In genomic region chr18:658947-659533, GRCh38 we compare ENCODE assay signal across 1 cellular context.
TF ChIP-seq lines count a peak whose summit lies in the region.

No MANE protein-coding gene starts in this region.

TF ChIP-seq in GM12878, 131 proteins besides CTCF, POLR2A, EP300 and RAD21:
- TF ChIP-seq BACH1 (IDR thresholded peaks at IDR 0.05; ENCODE audit: borderline replicate concordance) (no peak), CREB1 (IDR thresholded peaks at IDR 0.05; ENCODE audit: low read depth) (no peak), EED (IDR thresholded peaks at IDR 0.05; ENCODE audit: low read depth) (no peak)
